In the genomic region with DNA sequence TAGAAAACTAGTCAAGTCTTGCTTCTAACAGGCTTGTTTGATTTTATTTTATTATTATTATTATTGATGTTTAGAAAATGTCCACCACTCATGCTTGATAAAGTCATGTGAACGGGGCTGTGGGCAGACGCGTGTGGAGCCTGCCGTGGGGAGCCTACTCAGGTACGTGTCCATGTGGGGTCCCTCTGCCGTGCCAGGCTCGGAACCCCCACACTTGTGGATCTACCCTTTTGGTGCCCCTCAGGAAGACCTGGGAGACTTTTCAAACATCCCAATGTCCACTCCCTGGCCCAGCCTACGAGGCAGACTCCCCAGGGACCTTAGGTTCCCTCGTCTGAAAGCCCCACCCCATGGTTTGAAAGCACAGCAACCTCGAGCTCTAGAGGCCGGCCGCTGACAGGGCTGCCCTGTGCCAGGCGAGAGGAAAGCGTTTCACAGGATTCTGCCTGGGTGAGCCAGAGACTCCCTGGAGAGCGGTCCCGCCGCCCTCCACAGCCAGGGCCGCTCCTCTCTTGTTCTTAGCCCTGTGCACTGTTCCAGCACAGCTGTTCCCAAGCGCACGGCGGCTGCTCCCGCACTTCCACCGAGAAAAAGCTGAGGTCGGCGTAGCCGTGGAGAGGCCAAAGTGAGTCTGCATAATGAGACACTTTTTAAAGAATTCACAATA, we compare ENCODE assay signal across 19 cellular contexts.
DNase-seq lines count a peak whose midpoint lies in the region; ATAC-seq, FAIRE-seq and TF ChIP-seq lines count a peak whose summit lies in the region.
"Had no signal": no experiment of that assay in that cellular context is flagged by ENCODE, and none has a peak within 500 bp of the region (broad histone marks: within the 10 kb centered on the region; RNA-seq: fewer than 3 reads in every experiment).

No MANE protein-coding gene starts in this region.

- no peak for FAIRE-seq in K562 (lab: Jason Lieb, UNC)
- FAIRE-seq: endometrium, H54 had no signal

- H3K36me3 Mint-ChIP-seq in osteocyte (ENCODE audit: unreplicated experiment), result no peaks in the 10 kb centered on the region
- no peaks in the 10 kb centered on the region for H3K36me3 Mint-ChIP-seq in activated naive CD4-positive, alpha-beta T cell treated with anti-CD3 and anti-CD28 coated beads, Interleukin-2, amount 50 U/mL, for 72 hours
- H3K36me3 Mint-ChIP-seq: activated naive CD8-positive, alpha-beta T cell; CD14-positive monocyte had no signal

- POLR2A ChIA-PET in K562 (lab: Yijun Ruan, JAX), result no interaction called here

- no peak overlapping the region for H3K9ac ChIP-seq in K562 (ENCODE audit: insufficient read depth in 1 of 2, low read depth in 2 of 2, low read length in 2 of 2)

- H3K36me3 ChIP-seq in K562 (ENCODE audit: control insufficient read depth, insufficient read depth, low read length), result no peaks in the 10 kb centered on the region
- no peaks in the 10 kb centered on the region for H3K36me3 ChIP-seq in heart right ventricle
- H3K36me3 ChIP-seq in vagina, result no peaks in the 10 kb centered on the region

- H3K4me3 ChIP-seq in K562, result no peak overlapping the region
- H3K4me3 ChIP-seq in heart right ventricle, result peak overlapping the region in 4 of 10 donors; percentile 8 to 18 (median 16)
- peak overlapping the region in 1 of 2 donors; percentile 4 for H3K4me3 ChIP-seq in vagina

- CTCF ChIA-PET in K562 (lab: Yijun Ruan, JAX; ENCODE audit: low intra/inter-chr PET ratio), result no interaction called here

- no peak overlapping the region for H2AFZ ChIP-seq in K562 (ENCODE audit: low read depth, low read length)

- H3K9me3 Mint-ChIP-seq in osteocyte (ENCODE audit: unreplicated experiment), result no peaks in the 10 kb centered on the region
- H3K9me3 Mint-ChIP-seq in stimulated activated naive CD8-positive, alpha-beta T cell treated with anti-CD3 and anti-CD28 coated beads, Interleukin-15, amount 100 ng/mL, for 72 hours, result no peaks in the 10 kb centered on the region
- no peaks in the 10 kb centered on the region for H3K9me3 Mint-ChIP-seq in activated naive CD4-positive, alpha-beta T cell treated with anti-CD3 and anti-CD28 coated beads, Interleukin-2, amount 50 U/mL, for 72 hours
- H3K9me3 Mint-ChIP-seq: central memory CD8-positive, alpha-beta T cell; stimulated activated naive CD8-positive, alpha-beta T cell treated with anti-CD3 and anti-CD28 coated beads, Interleukin-15, Interleukin-2, amounts not matched to agents 100 ng/mL and 50 ng/mL, for 24 hours had no signal

- no peak overlapping the region for H3K27ac Mint-ChIP-seq in osteocyte (ENCODE audit: unreplicated experiment)
- no peak overlapping the region for H3K27ac Mint-ChIP-seq in stimulated activated naive CD8-positive, alpha-beta T cell treated with anti-CD3 and anti-CD28 coated beads, Interleukin-15, amount 100 ng/mL, for 72 hours
- H3K27ac Mint-ChIP-seq in activated naive CD4-positive, alpha-beta T cell treated with anti-CD3 and anti-CD28 coated beads, Interleukin-2, amount 50 U/mL, for 72 hours, result no peak overlapping the region
- H3K27ac Mint-ChIP-seq: activated naive CD8-positive, alpha-beta T cell; CD14-positive monocyte; stimulated activated naive CD8-positive, alpha-beta T cell treated with anti-CD3 and anti-CD28 coated beads, Interleukin-15, Interleukin-2, amounts not matched to agents 100 ng/mL and 50 ng/mL, for 24 hours had no signal

- H3K4me1 Mint-ChIP-seq in osteocyte (ENCODE audit: unreplicated experiment), result peaks cover 60% of the 10 kb centered on the region
- H3K4me1 Mint-ChIP-seq in stimulated activated naive CD8-positive, alpha-beta T cell treated with anti-CD3 and anti-CD28 coated beads, Interleukin-15, amount 100 ng/mL, for 72 hours, result no peaks in the 10 kb centered on the region
- H3K4me1 Mint-ChIP-seq: CD14-positive monocyte; central memory CD8-positive, alpha-beta T cell had no signal

- H3K9me3 ChIP-seq in K562 (replicated peaks; ENCODE audit: control insufficient read depth, insufficient read depth, low read depth, low read length) (no peaks in the 10 kb centered on the region), heart right ventricle (no peaks in the 10 kb centered on the region), vagina (no peaks in the 10 kb centered on the region)

- TF ChIP-seq EP300 in K562 (IDR thresholded peaks at IDR 0.05; ENCODE audit: low read length), result no peak

- in situ Hi-C loops in K562 (cut with MboI), result no loop called here

- H3K4me2 ChIP-seq in K562 (ENCODE audit: insufficient read depth, low read length), result peak overlapping the region; percentile 40; the same call in 1 of the 2 replicates

- ATAC-seq in K562 (peak; percentile 10; the same call in 1 of the 3 replicates), heart right ventricle (peak; percentile 47 to 75 (median 62))
- no peak for ATAC-seq in stimulated activated naive CD8-positive, alpha-beta T cell treated with anti-CD3 and anti-CD28 coated beads, Interleukin-15, amount 100 ng/mL, for 72 hours
- no peak for ATAC-seq in activated naive CD4-positive, alpha-beta T cell treated with anti-CD3 and anti-CD28 coated beads, Interleukin-2, amount 50 U/mL, for 72 hours

- H3K79me2 ChIP-seq in K562 (ENCODE audit: control insufficient read depth, insufficient read depth, low read length), result no peaks in the 10 kb centered on the region

- intact Hi-C loops in K562 (cut with micrococcal nuclease) (no loop called here), heart right ventricle (cut with DNase I) (no loop called here), vagina (cut with DNase I) (no loop called here)

- no peak for TF ChIP-seq RAD21 in K562 (CRISPR knock-in tag; conservative IDR thresholded peaks at IDR 0.05 in 1 of 2, IDR thresholded peaks at IDR 0.05 in 1 of 2)

- H3K4me1 ChIP-seq in K562 (replicated peaks in 1 of 2; ENCODE audit: control insufficient read depth in 2 of 2, insufficient read depth in 2 of 2, low read length in 2 of 2) (peaks cover 0 to 4% of the 10 kb centered on the region in 2 experiments; a peak in 3 of 5 replicates), heart right ventricle (peaks cover 0 to 17% (median 2%) of the 10 kb centered on the region in 9 donors), vagina (peaks cover 13% of the 10 kb centered on the region)

- 10% methylated on average over 26 of the region's 26 CpGs for WGBS in K562 (ENCODE audit: insufficient coverage, low coverage, missing lambda C conversion rate)
- WGBS in heart right ventricle, 2 donors, result 69 to 76% methylated on average over 26 of the region's 26 CpGs

- no peak for TF ChIP-seq POLR2A in K562 (conservative IDR thresholded peaks at IDR 0.05)
- TF ChIP-seq POLR2A in vagina (IDR thresholded peaks at IDR 0.05), result no peak

- peaks cover 6% of the 10 kb centered on the region; the same call in 1 of the 2 replicates for H4K20me1 ChIP-seq in K562 (replicated peaks; ENCODE audit: control insufficient read depth, insufficient read depth, low read length)

- H3K27me3 ChIP-seq in K562 (ENCODE audit: control insufficient read depth in 2 of 2, insufficient read depth in 2 of 2, low read length in 2 of 2) (peaks cover 34 to 83% of the 10 kb centered on the region in 2 experiments), heart right ventricle (no peaks in the 10 kb centered on the region), vagina (no peaks in the 10 kb centered on the region)

- H3K27ac ChIP-seq in K562 (ENCODE audit: extremely low read depth, low read depth, low read length) (no peak overlapping the region), heart right ventricle (peak overlapping the region in 6 of 10 donors; percentile 3 to 59 (median 44)), vagina (peak overlapping the region; percentile 20)

- no peaks in the 10 kb centered on the region for H3K27me3 Mint-ChIP-seq in osteocyte (ENCODE audit: unreplicated experiment)
- peaks cover 8% of the 10 kb centered on the region for H3K27me3 Mint-ChIP-seq in stimulated activated naive CD8-positive, alpha-beta T cell treated with anti-CD3 and anti-CD28 coated beads, Interleukin-15, amount 100 ng/mL, for 72 hours
- H3K27me3 Mint-ChIP-seq: stimulated activated naive CD8-positive, alpha-beta T cell treated with anti-CD3 and anti-CD28 coated beads, Interleukin-15, Interleukin-2, amounts not matched to agents 100 ng/mL and 50 ng/mL, for 24 hours had no signal

- H3K4me3 Mint-ChIP-seq in osteocyte (ENCODE audit: unreplicated experiment), result no peak overlapping the region
- H3K4me3 Mint-ChIP-seq in stimulated activated naive CD8-positive, alpha-beta T cell treated with anti-CD3 and anti-CD28 coated beads, Interleukin-15, amount 100 ng/mL, for 72 hours, result no peak overlapping the region
- H3K4me3 Mint-ChIP-seq: activated naive CD8-positive, alpha-beta T cell; CD14-positive monocyte; central memory CD8-positive, alpha-beta T cell; stimulated activated naive CD8-positive, alpha-beta T cell treated with anti-CD3 and anti-CD28 coated beads, Interleukin-15, Interleukin-2, amounts not matched to agents 100 ng/mL and 50 ng/mL, for 24 hours had no signal

- no peaks in the 10 kb centered on the region for H3K9me1 ChIP-seq in K562 (ENCODE audit: control insufficient read depth, insufficient read depth, low read length)

- BruUV-seq in K562 (replicated peaks; lab: Mats Ljungman, UMichigan), result no TSS peak

- no peak for TF ChIP-seq CTCF in K562 (IDR thresholded peaks at IDR 0.05 in 2 of 3, conservative IDR thresholded peaks at IDR 0.05 in 1 of 3; ENCODE audit: insufficient read depth in 2 of 3, low read depth in 1 of 3, low read length in 3 of 3)
- no peak for TF ChIP-seq CTCF in heart right ventricle (IDR thresholded peaks at IDR 0.05)
- no peak for TF ChIP-seq CTCF in osteocyte (IDR thresholded peaks at IDR 0.05)
- TF ChIP-seq CTCF in vagina (IDR thresholded peaks at IDR 0.05), result no peak

- DNase-seq in K562 (ENCODE audit: extremely low read depth in 1 of 4, low spot score in 3 of 4), result no peak
- DNase-seq in heart right ventricle, result peak in 1 of 2 donors; percentile 38
- DNase-seq in osteocyte (ENCODE audit: extremely low spot score, unreplicated experiment), result peak; percentile 80
- peak; percentile 77 to 87 for DNase-seq in vagina (ENCODE audit: extremely low spot score in 2 of 2)
- no peak for DNase-seq in stimulated activated naive CD8-positive, alpha-beta T cell treated with anti-CD3 and anti-CD28 coated beads, Interleukin-15, amount 100 ng/mL, for 72 hours
- DNase-seq in activated naive CD4-positive, alpha-beta T cell treated with anti-CD3 and anti-CD28 coated beads, Interleukin-2, amount 50 U/mL, for 72 hours (ENCODE audit: low spot score in 2 of 2), result no peak
- no peak for DNase-seq in NCI-H2227 treated with DMSO at 0.1 percent for 48 hours (lab: John Stamatoyannopoulos, UW)
- DNase-seq: foreskin melanocyte, NCI-H1694, NCI-H510A, nucleus accumbens, SIG-M5, T-helper 9 cell had no signal

TF ChIP-seq in K562, 482 proteins besides CTCF, POLR2A, EP300 and RAD21 (continues in another document):
- TF ChIP-seq U2AF2 (optimal IDR thresholded peaks at IDR 0.05; ENCODE audit: low read depth, low read length), result no peak

Comparison
In these comparisons a context has a peak if more than half of its experiments do, and no peak if none do; other contexts are left out.
1. ATAC-seq: peak in K562 (single experiment) and heart right ventricle (8 of 8); none in stimulated activated naive CD8-positive, alpha-beta T cell treated with anti-CD3 and anti-CD28 coated beads, Interleukin-15, amount 100 ng/mL, for 72 hours (single experiment) and activated naive CD4-positive, alpha-beta T cell treated with anti-CD3 and anti-CD28 coated beads, Interleukin-2, amount 50 U/mL, for 72 hours (0 of 2).
2. DNase-seq: peak in osteocyte (single experiment) and vagina (2 of 2); none in K562 (0 of 4), stimulated activated naive CD8-positive, alpha-beta T cell treated with anti-CD3 and anti-CD28 coated beads, Interleukin-15, amount 100 ng/mL, for 72 hours (0 of 2), activated naive CD4-positive, alpha-beta T cell treated with anti-CD3 and anti-CD28 coated beads, Interleukin-2, amount 50 U/mL, for 72 hours (0 of 2) and NCI-H2227 treated with DMSO at 0.1 percent for 48 hours (single experiment).